Comparison of ENCODE assay signal across 8 cellular contexts in the genomic region with DNA sequence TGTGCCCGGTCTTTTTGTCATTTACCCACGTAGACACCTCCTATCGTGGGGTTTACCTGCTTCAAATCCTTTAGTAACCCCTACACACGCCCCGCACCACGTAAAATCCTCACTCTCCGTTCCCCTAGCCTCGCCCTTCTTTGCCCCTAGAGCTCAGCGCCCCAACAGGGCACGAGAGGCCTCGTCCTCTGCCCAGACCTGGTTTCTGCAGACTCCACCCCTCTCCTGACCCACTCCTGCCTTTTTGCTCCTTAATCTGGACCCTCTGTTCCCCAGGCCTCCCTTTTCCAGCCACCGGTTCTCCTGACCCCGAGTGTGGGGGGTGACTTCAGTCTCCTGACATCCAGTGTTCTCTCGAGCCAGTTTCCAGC. TPM values are rescaled to one million over a fixed set of nuclear protein-coding genes. Genes with fewer than 3 reads are reported as not detected.
DNase-seq lines count a peak whose midpoint lies in the region; ATAC-seq and TF ChIP-seq lines count a peak whose summit lies in the region.

No MANE protein-coding gene starts in this region.

- H3K27ac ChIP-seq in C4-2B, result peak overlapping the region; percentile 81
- peak overlapping the region; percentile 26 to 85 (median 75) for H3K27ac ChIP-seq in gastroesophageal sphincter
- H3K27ac ChIP-seq in psoas muscle, result peak overlapping the region; percentile 67

- peaks cover 19% of the 10 kb centered on the region for H3K4me1 Mint-ChIP-seq in activated CD4-positive, alpha-beta memory T cell treated with anti-CD3 and anti-CD28 coated beads for 36 hours (ENCODE audit: low read depth)

- intact Hi-C loops in activated CD4-positive, alpha-beta memory T cell treated with anti-CD3 and anti-CD28 coated beads for 36 hours (cut with micrococcal nuclease), result no loop called here
- intact Hi-C loops in psoas muscle (cut with DNase I), result no loop called here

- H3K4me1 ChIP-seq in gastroesophageal sphincter, result peaks cover 0 to 23% (median 0%) of the 10 kb centered on the region in 3 donors
- H3K4me1 ChIP-seq in psoas muscle, result peaks cover 6% of the 10 kb centered on the region

- TF ChIP-seq EP300 in gastroesophageal sphincter (IDR thresholded peaks at IDR 0.05), result no peak

- 4 to 6% methylated on average over 11 to 14 of the region's 14 CpGs for WGBS in gastroesophageal sphincter (ENCODE audit: low coverage in 1 of 2), 2 donors
- 1 to 4% (median 3%) methylated on average over 14 of the region's 14 CpGs for WGBS in psoas muscle, 3 donors

- TF ChIP-seq POLR2A in gastroesophageal sphincter (IDR thresholded peaks at IDR 0.05), result no peak

- H3K9me3 ChIP-seq in gastroesophageal sphincter, result peaks cover 0 to 30% (median 0%) of the 10 kb centered on the region in 3 donors
- peaks cover 4% of the 10 kb centered on the region for H3K9me3 ChIP-seq in psoas muscle

- POLR2A ChIA-PET in activated CD4-positive, alpha-beta memory T cell treated with anti-CD3 and anti-CD28 coated beads for 36 hours (lab: Charles Lee), result no interaction called here

- TF ChIP-seq CTCF in C4-2B (conservative IDR thresholded peaks at IDR 0.05) (no peak; the same call in 1 of the 2 replicates), gastroesophageal sphincter (IDR thresholded peaks at IDR 0.05) (no peak), psoas muscle (IDR thresholded peaks at IDR 0.05) (no peak)

- H3K27ac Mint-ChIP-seq in activated CD4-positive, alpha-beta memory T cell treated with anti-CD3 and anti-CD28 coated beads for 36 hours, result peak overlapping the region; percentile 76

- no peaks in the 10 kb centered on the region for H3K27me3 ChIP-seq in gastroesophageal sphincter
- H3K27me3 ChIP-seq in psoas muscle (ENCODE audit: insufficient read depth in 3 of 3, low read length in 2 of 3), result no peaks in the 10 kb centered on the region

- peaks cover 0 to 71% of the 10 kb centered on the region in 2 donors for H3K36me3 ChIP-seq in gastroesophageal sphincter
- H3K36me3 ChIP-seq in psoas muscle (ENCODE audit: insufficient read depth in 1 of 2, low read depth in 1 of 2), result peaks cover 16 to 53% of the 10 kb centered on the region in 2 donors

- peaks cover 47% of the 10 kb centered on the region for H3K9me3 Mint-ChIP-seq in activated CD4-positive, alpha-beta memory T cell treated with anti-CD3 and anti-CD28 coated beads for 36 hours

- H3K27me3 Mint-ChIP-seq in activated CD4-positive, alpha-beta memory T cell treated with anti-CD3 and anti-CD28 coated beads for 36 hours, result no peaks in the 10 kb centered on the region

- H3K4me3 ChIP-seq in gastroesophageal sphincter (peak overlapping the region; percentile 82 to 96), psoas muscle (peak overlapping the region; percentile 82)

- CTCF ChIA-PET in activated CD4-positive, alpha-beta memory T cell treated with anti-CD3 and anti-CD28 coated beads for 36 hours (lab: Charles Lee), result no interaction called here

- ATAC-seq in GM21786 (IDR thresholded peaks at IDR 0.05; ENCODE audit: unreplicated experiment) (peak; percentile 12), gastroesophageal sphincter (no peak), psoas muscle (peak; percentile 10 to 65 (median 37)), HG03439 (IDR thresholded peaks at IDR 0.05; ENCODE audit: unreplicated experiment) (no peak)

- peaks cover 69% of the 10 kb centered on the region for H3K36me3 Mint-ChIP-seq in activated CD4-positive, alpha-beta memory T cell treated with anti-CD3 and anti-CD28 coated beads for 36 hours

- DNase-seq in activated CD4-positive, alpha-beta memory T cell treated with anti-CD3 and anti-CD28 coated beads for 36 hours, result peak; percentile 13
- DNase-seq in psoas muscle (peak; percentile 8 to 50), cortex of kidney (lab: John Stamatoyannopoulos, UW) (no peak)
- no peak for DNase-seq in activated CD4-positive, CD25-positive, alpha-beta regulatory T cell (lab: John Stamatoyannopoulos, UW)

- H3K4me3 Mint-ChIP-seq in activated CD4-positive, alpha-beta memory T cell treated with anti-CD3 and anti-CD28 coated beads for 36 hours, result peak overlapping the region; percentile 81

RNA-seq across cellular contexts. Expression of a gene that starts 0.4 kb away (rescaled TPM):
- total RNA-seq in activated CD4-positive, alpha-beta memory T cell treated with anti-CD3 and anti-CD28 coated beads for 36 hours, result 1 to 10 TPM; 4.4 to 8.1 TPM
- total RNA-seq in gastroesophageal sphincter, result 10 to 100 TPM; 12.1 to 52.1 (median 23.5) TPM
- total RNA-seq in psoas muscle, result 10 to 100 TPM in 1 of 4 donors, 1 to 10 TPM in 3; 5.8 to 12.8 (median 6.0) TPM
- 10 to 100 TPM in 1 of 3 donors, 1 to 10 TPM in 2; 3.0 to 18.3 (median 4.2) TPM for polyA plus RNA-seq in psoas muscle

RNA-seq across cellular contexts. Expression of a gene that starts 28.4 kb away (rescaled TPM):
- total RNA-seq in activated CD4-positive, alpha-beta memory T cell treated with anti-CD3 and anti-CD28 coated beads for 36 hours, result 1 to 10 TPM; 8.2 to 8.3 TPM
- total RNA-seq in gastroesophageal sphincter (10 to 100 TPM; 16.0 to 29.5 (median 27.6) TPM), psoas muscle (1 to 10 TPM; 5.9 to 9.0 (median 8.2) TPM)
- polyA plus RNA-seq in psoas muscle, result 10 to 100 TPM in 1 of 3 donors, 1 to 10 TPM in 2; 4.2 to 12.0 (median 4.6) TPM

RNA-seq across cellular contexts. Expression of a gene that starts 30.9 kb away (rescaled TPM):
- not detected for total RNA-seq in activated CD4-positive, alpha-beta memory T cell treated with anti-CD3 and anti-CD28 coated beads for 36 hours
- total RNA-seq in gastroesophageal sphincter (under 1 TPM in 3 of 4 donors, not detected in 1; 0.22 to 0.66 (median 0.31) TPM), psoas muscle (under 1 TPM in 2 of 4 donors, not detected in 2; 0.11 to 0.16 TPM)
- under 1 TPM; 0.07 to 0.52 (median 0.14) TPM for polyA plus RNA-seq in psoas muscle

RNA-seq across cellular contexts. Expression of a gene that starts 55.3 kb away (rescaled TPM):
- under 1 TPM; 0.56 to 0.78 TPM for total RNA-seq in activated CD4-positive, alpha-beta memory T cell treated with anti-CD3 and anti-CD28 coated beads for 36 hours
- total RNA-seq in gastroesophageal sphincter, result 1 to 10 TPM; 1.1 to 4.2 (median 2.0) TPM
- total RNA-seq in psoas muscle, result under 1 TPM; 0.25 to 0.71 (median 0.54) TPM
- under 1 TPM; 0.10 to 0.55 (median 0.41) TPM for polyA plus RNA-seq in psoas muscle

Comparison
In these comparisons a context has a peak if more than half of its experiments do, and no peak if none do; other contexts are left out.
1. ATAC-seq: peak in GM21786 (single experiment) and psoas muscle (4 of 4); none in gastroesophageal sphincter (single experiment) and HG03439 (single experiment).
2. DNase-seq: peak in activated CD4-positive, alpha-beta memory T cell treated with anti-CD3 and anti-CD28 coated beads for 36 hours (single experiment) and psoas muscle (2 of 2); none in cortex of kidney (single experiment) and activated CD4-positive, CD25-positive, alpha-beta regulatory T cell (0 of 4).
3. Peak in every context shown above with its lines, with median percentiles within 50 percentile points of each other: H3K27ac ChIP-seq.